ENCODE assay signal across 14 cellular contexts in the genomic region with DNA sequence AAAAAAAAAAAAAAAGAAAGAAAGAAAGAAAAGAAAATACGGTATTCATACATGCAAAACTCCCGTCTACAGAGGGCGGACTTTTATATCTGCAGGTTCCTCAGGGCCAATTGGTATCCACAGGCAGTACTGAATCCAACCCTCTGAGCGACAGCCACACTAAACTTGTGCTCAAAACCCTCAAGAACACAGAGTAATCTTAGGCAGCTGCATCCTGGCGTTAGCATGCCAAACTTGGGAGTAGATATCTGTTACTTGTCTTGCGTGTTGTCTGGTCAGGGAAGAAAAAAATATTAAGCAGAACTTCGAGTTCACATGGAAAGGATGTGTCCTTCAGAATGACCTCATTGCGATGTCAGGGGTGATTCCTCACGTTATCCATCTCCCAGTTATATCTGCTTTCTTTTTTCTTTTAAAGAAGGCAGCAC. TPM values are rescaled to one million over a fixed set of nuclear protein-coding genes. Genes with fewer than 3 reads are reported as not detected.
DNase-seq lines count a peak whose midpoint lies in the region; ATAC-seq and TF ChIP-seq lines count a peak whose summit lies in the region.
"Had no signal": no experiment of that assay in that cellular context is flagged by ENCODE, and none has a peak within 500 bp of the region (broad histone marks: within the 10 kb centered on the region; RNA-seq: fewer than 3 reads in every experiment).

No MANE protein-coding gene starts in this region.

- peaks cover 36% of the 10 kb centered on the region in 2 experiments for H3K4me1 ChIP-seq in neutrophil (ENCODE audit: control insufficient read depth in 1 of 2, insufficient read depth in 1 of 2, low read depth in 1 of 2, low read length in 1 of 2)

- peak; percentile 8 for DNase-seq in AG20443 (ENCODE audit: low spot score)
- no peak for DNase-seq in T-helper 17 cell
- peak; percentile 86 for DNase-seq in fibroblast of villous mesenchyme (ENCODE audit: low read depth)
- DNase-seq in NCI-H2081 (lab: John Stamatoyannopoulos, UW), result no peak
- no peak for DNase-seq in putamen (ENCODE audit: low spot score)
- no peak for DNase-seq in DMS79 (lab: John Stamatoyannopoulos, UW)
- no peak for DNase-seq in stimulated activated CD4-positive, alpha-beta T cell treated with anti-CD3 and anti-CD28 coated beads, Interleukin-1b, Interleukin-23, amount 100 ng/mL, for 48 hours
- DNase-seq: activated CD8-positive, alpha-beta T cell treated with anti-CD3 and anti-CD28 coated beads for 36 hours; Caco-2; kidney; stimulated activated CD4-positive, alpha-beta T cell treated with anti-CD3 and anti-CD28 coated beads, Interleukin-2, amount 100 ng/mL, for 24 hours; transverse colon had no signal

- TF ChIP-seq CTCF in fibroblast of villous mesenchyme (IDR thresholded peaks at IDR 0.05; ENCODE audit: insufficient read depth, low read depth, low read length), result no peak
- TF ChIP-seq CTCF in neutrophil (IDR thresholded peaks at IDR 0.05), result no peak

- H3K9me3 ChIP-seq in T-helper 17 cell (ENCODE audit: control insufficient read depth, low read length, poor library complexity, severe bottlenecking), result no peaks in the 10 kb centered on the region
- H3K9me3 ChIP-seq in neutrophil, result no peaks in the 10 kb centered on the region
- H3K9me3 ChIP-seq: Caco-2, transverse colon had no signal

- H3K4me1 Mint-ChIP-seq in T-helper 17 cell, result peaks cover 10% of the 10 kb centered on the region

- H3K27me3 Mint-ChIP-seq in T-helper 17 cell, result no peaks in the 10 kb centered on the region
- H3K27me3 Mint-ChIP-seq: activated CD8-positive, alpha-beta T cell treated with anti-CD3 and anti-CD28 coated beads for 36 hours; progenitor cell of endocrine pancreas had no signal

- no peak overlapping the region for H3K4me3 Mint-ChIP-seq in T-helper 17 cell
- H3K4me3 Mint-ChIP-seq: activated CD8-positive, alpha-beta T cell treated with anti-CD3 and anti-CD28 coated beads for 36 hours had no signal

- no peak for ATAC-seq in T-helper 17 cell
- ATAC-seq: activated CD8-positive, alpha-beta T cell treated with anti-CD3 and anti-CD28 coated beads for 36 hours had no signal

- no peak overlapping the region for H3K4me3 ChIP-seq in fibroblast of villous mesenchyme (ENCODE audit: low read depth, low read length)
- H3K4me3 ChIP-seq in neutrophil (ENCODE audit: low read depth in 1 of 2, low read length in 1 of 2), result no peak overlapping the region
- H3K4me3 ChIP-seq: transverse colon had no signal

- peaks cover 23% of the 10 kb centered on the region for H3K36me3 ChIP-seq in neutrophil

- H3K27me3 ChIP-seq in neutrophil, result no peaks in the 10 kb centered on the region
- H3K27me3 ChIP-seq: transverse colon had no signal

- H3K27ac ChIP-seq in neutrophil, result peak overlapping the region; percentile 53

- H3K36me3 Mint-ChIP-seq in T-helper 17 cell (ENCODE audit: low read depth), result peaks cover 5% of the 10 kb centered on the region

- peak overlapping the region; percentile 37 for H3K27ac Mint-ChIP-seq in T-helper 17 cell
- H3K27ac Mint-ChIP-seq: activated CD8-positive, alpha-beta T cell treated with anti-CD3 and anti-CD28 coated beads for 36 hours; progenitor cell of endocrine pancreas had no signal

RNA-seq across cellular contexts. Expression of a gene that starts 12.8 kb away (rescaled TPM):
- total RNA-seq in T-helper 17 cell, result 10 to 100 TPM; 52.6 to 80.7 TPM
- total RNA-seq in fibroblast of villous mesenchyme, result 81.5 and 83.3 TPM in 2 replicates

RNA-seq across cellular contexts. Expression of a gene that starts 17.3 kb away (rescaled TPM):
- total RNA-seq in T-helper 17 cell (10 to 100 TPM; 29.7 to 39.8 TPM), fibroblast of villous mesenchyme (74.1 and 90.2 TPM in 2 replicates)

RNA-seq across cellular contexts. Expression of a gene that starts 40.3 kb away (rescaled TPM):
- total RNA-seq in T-helper 17 cell (10 to 100 TPM; 23.8 to 28.0 TPM), fibroblast of villous mesenchyme (13.5 and 19.9 TPM in 2 replicates)

RNA-seq across cellular contexts. Expression of a gene that starts 40.4 kb away (rescaled TPM):
- total RNA-seq in T-helper 17 cell, result 10 to 100 TPM; 18.5 to 22.2 TPM
- 25.9 and 26.7 TPM in 2 replicates for total RNA-seq in fibroblast of villous mesenchyme

Comparison
In these comparisons a context has a peak if more than half of its experiments do, and no peak if none do; other contexts are left out.
1. DNase-seq: peak in AG20443 (single experiment) and fibroblast of villous mesenchyme (single experiment); none in T-helper 17 cell (0 of 3), NCI-H2081 (0 of 2), putamen (single experiment), DMS79 (single experiment) and stimulated activated CD4-positive, alpha-beta T cell treated with anti-CD3 and anti-CD28 coated beads, Interleukin-1b, Interleukin-23, amount 100 ng/mL, for 48 hours (single experiment).